In the genomic region with DNA sequence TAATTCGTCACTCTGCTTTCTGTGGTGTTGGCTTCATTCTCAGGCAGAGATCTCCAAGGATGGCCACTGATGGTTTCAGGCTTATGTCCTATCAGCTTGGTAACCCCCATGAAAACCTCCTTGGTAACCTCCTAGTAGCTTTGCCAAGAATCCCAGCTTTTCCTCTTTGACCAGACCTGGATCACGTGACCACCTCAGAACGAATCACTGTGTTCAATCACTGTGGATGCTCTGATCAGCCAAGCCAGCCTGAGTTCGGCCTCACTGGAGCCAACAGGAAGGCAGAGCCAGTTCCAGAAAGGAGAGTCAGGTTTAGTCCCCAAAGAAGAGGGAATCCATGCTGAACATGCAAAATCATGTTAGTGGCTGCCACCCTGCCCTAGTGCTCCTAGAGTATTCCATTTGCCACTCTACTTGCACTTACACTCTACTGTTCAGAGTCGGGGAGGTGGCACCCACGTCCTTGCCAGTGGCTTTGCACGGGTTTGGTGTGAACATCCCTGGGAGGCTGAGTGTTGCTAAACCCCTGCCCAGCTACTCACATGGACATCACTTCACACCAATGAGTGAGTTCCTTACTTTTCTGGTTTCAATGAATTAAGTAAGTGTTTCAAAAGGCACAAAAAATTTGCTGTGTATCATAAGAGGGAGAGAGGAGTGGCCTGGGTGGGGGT, we compare ENCODE assay signal across 30 cellular contexts. TPM values are rescaled to one million over a fixed set of nuclear protein-coding genes. Genes with fewer than 3 reads are reported as not detected.
DNase-seq lines count a peak whose midpoint lies in the region; ATAC-seq, FAIRE-seq and TF ChIP-seq lines count a peak whose summit lies in the region.
"Had no signal": no experiment of that assay in that cellular context is flagged by ENCODE, and none has a peak within 500 bp of the region (broad histone marks: within the 10 kb centered on the region; RNA-seq: fewer than 3 reads in every experiment).

No MANE protein-coding gene starts in this region.

- H4K20me1 ChIP-seq in OCI-LY7 (ENCODE audit: insufficient read depth, low read length) (no peaks in the 10 kb centered on the region), H1 (replicated peaks in 1 of 2; ENCODE audit: control insufficient read depth in 1 of 2, insufficient read depth in 2 of 2, low read length in 2 of 2) (no peaks in the 10 kb centered on the region)

- intact Hi-C loops in OCI-LY7 (cut with micrococcal nuclease; ENCODE audit: unreplicated experiment): no loop called here

- TF ChIP-seq EP300 in H1 (IDR thresholded peaks at IDR 0.05; ENCODE audit: borderline replicate concordance in 1 of 2, low read depth in 2 of 2, low read length in 2 of 2): no peak

- no peaks in the 10 kb centered on the region for H3K27me3 ChIP-seq in H1 (replicated peaks in 1 of 4; ENCODE audit: control insufficient read depth in 3 of 4, extremely low read depth in 1 of 4, insufficient read depth in 3 of 4, low read length in 3 of 4)
- H3K27me3 ChIP-seq: ascending aorta, MG63, neutrophil, thyroid gland had no signal

- H3K9ac ChIP-seq in H1 (replicated peaks in 1 of 4; ENCODE audit: extremely low read depth in 1 of 4, low read depth in 3 of 4, low read length in 3 of 4): no peak overlapping the region

- H3K4me3 Mint-ChIP-seq in naive thymus-derived CD8-positive, alpha-beta T cell: no peak overlapping the region
- H3K4me3 Mint-ChIP-seq: activated CD4-positive, alpha-beta T cell treated with anti-CD3 and anti-CD28 coated beads, Interleukin-2, amount 10 ng/mL, durations not matched to agents 24 days and 14 days; activated naive CD8-positive, alpha-beta T cell; activated T-helper 1 cell treated with anti-CD3 and anti-CD28 coated beads, Interleukin-12 subunit alpha, Interleukin-12 subunit beta, Interleukin-2, Interleukin-4 antibody, amounts not matched to agents 30 ng/mL and 10 ng/mL and 1 ng/mL, durations not matched to agents 14 hours and 24 hours and 36 hours had no signal

- CTCF ChIA-PET in OCI-LY7 (lab: Charles Lee; ENCODE audit: unreplicated experiment): no interaction called here
- CTCF ChIA-PET in H1 (lab: Charles Lee; ENCODE audit: partially characterized antibody): no interaction called here

- no peak overlapping the region for H3K23ac ChIP-seq in H1 (ENCODE audit: insufficient read length)

- TF ChIP-seq CTCF in OCI-LY7 (conservative IDR thresholded peaks at IDR 0.05; ENCODE audit: low read length) (no peak), H1 (IDR thresholded peaks at IDR 0.05; ENCODE audit: control extremely low read depth in 1 of 3, insufficient read depth in 1 of 3, low read depth in 1 of 3, low read length in 3 of 3) (no peak)

- H3K4me2 ChIP-seq in OCI-LY7 (ENCODE audit: low read length): no peak overlapping the region
- no peak overlapping the region for H3K4me2 ChIP-seq in H1 (ENCODE audit: insufficient read depth in 1 of 2, low read depth in 2 of 2, low read length in 2 of 2)

- H2BK15ac ChIP-seq in H1 (ENCODE audit: low read length): no peak overlapping the region; the same call in 1 of the 2 replicates

- no peak overlapping the region for H3K4ac ChIP-seq in H1 (replicated peaks; ENCODE audit: insufficient read length, low read depth, low read length)

- H3K4me3 ChIP-seq in OCI-LY7 (ENCODE audit: low read depth, low read length, poor library complexity, severe bottlenecking) (no peak overlapping the region), H1 (ENCODE audit: extremely low read depth in 1 of 4, insufficient read depth in 2 of 4, low read depth in 3 of 4, low read length in 4 of 4) (no peak overlapping the region)
- H3K4me3 ChIP-seq: ascending aorta, MG63, thyroid gland had no signal

- no peak overlapping the region for H2BK12ac ChIP-seq in H1 (ENCODE audit: low read depth, low read length)

- no peaks in the 10 kb centered on the region for H3K9me3 ChIP-seq in OCI-LY7 (ENCODE audit: low read length)
- no peaks in the 10 kb centered on the region for H3K9me3 ChIP-seq in H1 (ENCODE audit: insufficient read depth in 2 of 2, low read depth in 1 of 2, low read length in 1 of 2)
- H3K9me3 ChIP-seq: ascending aorta, MG63, neutrophil, thyroid gland had no signal

- no peak for FAIRE-seq in H1 (lab: Jason Lieb, UNC)
- FAIRE-seq: frontal cortex had no signal

- H3K4me1 ChIP-seq in OCI-LY7 (ENCODE audit: insufficient read depth, low read length, poor library complexity, severe bottlenecking): no peaks in the 10 kb centered on the region
- no peaks in the 10 kb centered on the region for H3K4me1 ChIP-seq in H1 (replicated peaks in 1 of 4; ENCODE audit: control insufficient read depth in 3 of 4, insufficient read depth in 4 of 4, low read length in 3 of 4)
- H3K4me1 ChIP-seq: ascending aorta, thyroid gland had no signal

- H3K27ac ChIP-seq in OCI-LY7 (ENCODE audit: low read depth, low read length, poor library complexity, severe bottlenecking) (no peak overlapping the region), H1 (ENCODE audit: low read depth, low read length) (no peak overlapping the region)
- H3K27ac ChIP-seq: 22Rv1, ascending aorta, epithelial cell of prostate, HL-60, neutrophil, thyroid gland had no signal

- no peak overlapping the region for H2AK5ac ChIP-seq in H1 (ENCODE audit: low read depth, low read length)

- peak; percentile 17 for DNase-seq in activated effector memory CD4-positive, alpha-beta T cell treated with anti-CD3 and anti-CD28 coated beads, Interleukin-2, amount 50 U/mL, for 16 hours
- DNase-seq in activated effector memory CD4-positive, alpha-beta T cell treated with Interleukin-2 at 50 U/mL for 16 hours: no peak
- no peak for DNase-seq in OCI-LY7 (ENCODE audit: low spot score)
- DNase-seq in H1 (ENCODE audit: low read depth in 1 of 2, low spot score in 2 of 2): no peak
- peak; percentile 26 for DNase-seq in renal cortical epithelial cell (ENCODE audit: low read depth)
- DNase-seq in naive thymus-derived CD8-positive, alpha-beta T cell: no peak
- DNase-seq in NCI-H1436 treated with DMSO at 0.1 percent for 48 hours (lab: John Stamatoyannopoulos, UW): no peak
- DNase-seq: activated CD4-positive, alpha-beta T cell treated with anti-CD3 and anti-CD28 coated beads, Interleukin-2, amount 10 ng/mL, durations not matched to agents 24 days and 14 days; AML-193; caudate nucleus; DMS79; hippocampal formation; MG63; NCI-H146; NCI-H2171; NCI-H526 treated with DMSO at 0.1 percent for 48 hours; OCI-M1; SHP77 treated with DMSO at 0.1 percent for 48 hours; stimulated activated CD4-positive, alpha-beta T cell treated with anti-CD3 and anti-CD28 coated beads, Interleukin-4, amount 100 ng/mL, for 24 hours; stimulated activated naive CD4-positive, alpha-beta T cell treated with Interleukin-2 at 50 U/mL for 16 hours had no signal

- BruUV-seq in OCI-LY7 (replicated peaks; lab: Mats Ljungman, UMichigan): no TSS peak

- no peak overlapping the region for H3K14ac ChIP-seq in H1 (ENCODE audit: insufficient read length)

- H3K56ac ChIP-seq in H1 (replicated peaks; ENCODE audit: insufficient read length, low read depth, low read length): no peak overlapping the region

- H3K79me2 ChIP-seq in OCI-LY7 (ENCODE audit: insufficient read depth, low read depth, low read length) (no peaks in the 10 kb centered on the region), H1 (ENCODE audit: control insufficient read depth in 1 of 2, insufficient read depth in 2 of 2, low read length in 2 of 2) (no peaks in the 10 kb centered on the region)

- H3K18ac ChIP-seq in H1 (ENCODE audit: extremely low read depth, low read length): no peak overlapping the region

- no peaks in the 10 kb centered on the region for H3K36me3 ChIP-seq in OCI-LY7 (ENCODE audit: insufficient read depth, low read length)
- H3K36me3 ChIP-seq in H1 (ENCODE audit: control insufficient read depth in 2 of 4, insufficient read depth in 4 of 4, low read length in 3 of 4): no peaks in the 10 kb centered on the region
- H3K36me3 ChIP-seq: ascending aorta, MG63, neutrophil, thyroid gland had no signal

- no peak overlapping the region for H4K5ac ChIP-seq in H1 (ENCODE audit: insufficient read length, low read depth, low read length)

- peaks cover 0 to 2% (median 0%) of the 10 kb centered on the region in 9 donors for H3K9me3 Mint-ChIP-seq in naive thymus-derived CD8-positive, alpha-beta T cell
- H3K9me3 Mint-ChIP-seq: activated T-helper 1 cell treated with anti-CD3 and anti-CD28 coated beads, Interleukin-12 subunit alpha, Interleukin-12 subunit beta, Interleukin-2, Interleukin-4 antibody, amounts not matched to agents 30 ng/mL and 10 ng/mL and 1 ng/mL, durations not matched to agents 14 hours and 24 hours and 36 hours had no signal

- peak overlapping the region in 4 of 10 donors; percentile 29 to 75 (median 50) for H3K27ac Mint-ChIP-seq in naive thymus-derived CD8-positive, alpha-beta T cell
- H3K27ac Mint-ChIP-seq: activated CD4-positive, alpha-beta T cell treated with anti-CD3 and anti-CD28 coated beads, Interleukin-2, amount 10 ng/mL, durations not matched to agents 24 days and 14 days; activated naive CD8-positive, alpha-beta T cell; activated T-helper 1 cell treated with anti-CD3 and anti-CD28 coated beads, Interleukin-12 subunit alpha, Interleukin-12 subunit beta, Interleukin-2, Interleukin-4 antibody, amounts not matched to agents 30 ng/mL and 10 ng/mL and 1 ng/mL, durations not matched to agents 14 hours and 24 hours and 36 hours had no signal

- H3K79me1 ChIP-seq in H1 (ENCODE audit: low read depth, low read length): no peaks in the 10 kb centered on the region

- peaks cover 0 to 3% (median 1%) of the 10 kb centered on the region in 4 donors for H3K4me1 Mint-ChIP-seq in naive thymus-derived CD8-positive, alpha-beta T cell
- H3K4me1 Mint-ChIP-seq: activated CD4-positive, alpha-beta T cell treated with anti-CD3 and anti-CD28 coated beads, Interleukin-2, amount 10 ng/mL, durations not matched to agents 24 days and 14 days had no signal

- WGBS in H1 (ENCODE audit: extremely low coverage in 1 of 2, insufficient coverage in 1 of 2, insufficient read length in 1 of 2, insufficient replicate concordance in 2 of 2, low coverage in 1 of 2, low lambda C conversion rate in 2 of 2, missing lambda C conversion rate in 1 of 2), 2 experiments: 84% methylated on average over 7 of the region's 7 CpGs; no CpG with 5 or more reads in 1 of the 2 experiments

- TF ChIP-seq POLR2A in H1 (IDR thresholded peaks at IDR 0.05; ENCODE audit: control extremely low read depth in 1 of 2, low read depth in 2 of 2, low read length in 2 of 2): no peak

- ATAC-seq in naive thymus-derived CD8-positive, alpha-beta T cell: no peak
- ATAC-seq in HG02610 (IDR thresholded peaks at IDR 0.05; ENCODE audit: unreplicated experiment): no peak

- no peaks in the 10 kb centered on the region for H3K27me3 Mint-ChIP-seq in naive thymus-derived CD8-positive, alpha-beta T cell
- H3K27me3 Mint-ChIP-seq: activated naive CD8-positive, alpha-beta T cell had no signal

- H3K23me2 ChIP-seq in H1 (ENCODE audit: low read depth, low read length): no peaks in the 10 kb centered on the region

- TF ChIP-seq RAD21 in H1 (IDR thresholded peaks at IDR 0.05 in 1 of 2, conservative IDR thresholded peaks at IDR 0.05 in 1 of 2; ENCODE audit: low read depth in 2 of 2, low read length in 2 of 2): no peak

- no peak overlapping the region for H2BK5ac ChIP-seq in H1 (ENCODE audit: low read depth, low read length)

- H4K8ac ChIP-seq in H1 (ENCODE audit: extremely low read depth, insufficient read depth, low read length): peak overlapping the region; percentile 41; the same call in 1 of the 2 replicates

- no peak overlapping the region for H2BK120ac ChIP-seq in H1 (replicated peaks; ENCODE audit: low read depth, low read length)

- peak overlapping the region; percentile 8; the same call in 1 of the 2 replicates for H2AFZ ChIP-seq in OCI-LY7 (ENCODE audit: low read length)
- peak overlapping the region; percentile 92 for H2AFZ ChIP-seq in H1 (ENCODE audit: low read length)

- no peak overlapping the region for H2BK20ac ChIP-seq in H1 (ENCODE audit: low read length)

- POLR2A ChIA-PET in OCI-LY7 (lab: Charles Lee) (interaction anchor here (0.6 kb wide), 1 partner anchor 33 kb away, joined by 3 read pairs; no protein-coding TSS in a partner anchor), H1 (lab: Charles Lee; ENCODE audit: partially characterized antibody) (interaction anchor here (1.8 kb wide), 1 partner anchor 50 kb away, joined by 5 read pairs; no protein-coding TSS in a partner anchor)
- POLR2A ChIA-PET in naive thymus-derived CD8-positive, alpha-beta T cell (lab: Charles Lee): interaction anchor here (1.2 kb wide), 1 partner anchor 22 kb away, joined by 3 read pairs; no protein-coding TSS in a partner anchor

- peak overlapping the region; percentile 12 for H4K91ac ChIP-seq in H1 (replicated peaks; ENCODE audit: insufficient read length, low read length)

- H3K9me2 ChIP-seq in OCI-LY7 (ENCODE audit: insufficient read depth, low read length): no peaks in the 10 kb centered on the region

- no peaks in the 10 kb centered on the region for H3K36me3 Mint-ChIP-seq in naive thymus-derived CD8-positive, alpha-beta T cell
- H3K36me3 Mint-ChIP-seq: activated naive CD8-positive, alpha-beta T cell had no signal

RNA-seq across cellular contexts. Expression of gene SSBP3, which starts 33.5 kb away (rescaled TPM):
- total RNA-seq in OCI-LY7 (2014; rRNA removed; shearing (Covaris generic)): 11.2 and 16.5 TPM in 2 replicates
- 44.9 and 53.2 TPM in 2 replicates for total RNA-seq in OCI-LY7 (2022)
- 133 and 134 TPM in 2 replicates for total RNA-seq in H1 (2021; fragmentation: NEBNext Ultra II Directional; extraction: Animal tissue kit (Norgen Biotek cat#: 25700))
- polyA plus RNA-seq in H1 (2011; rRNA removed): 99.7 and 126 TPM in 2 replicates
- 76.0 TPM for polyA plus RNA-seq in H1 (2011; cell fraction: cytosol; rRNA removed)
- polyA plus RNA-seq in H1 (2011; cell fraction: nucleus; rRNA removed): 114 TPM
- 108 to 113 TPM (median 112 TPM) in 4 replicates for polyA plus RNA-seq in H1 (2012, experiment 1 of 2)
- polyA plus RNA-seq in H1 (2012, experiment 2 of 2): 86.8 TPM
- polyA plus RNA-seq in H1 (2013, experiment 1 of 2): 131 TPM
- 128 TPM for polyA plus RNA-seq in H1 (2013, experiment 2 of 2)
- polyA minus RNA-seq in H1 (2011; rRNA and poly(A)+ RNA removed): 35.3 and 44.7 TPM in 2 replicates
- polyA minus RNA-seq in H1 (2011; cell fraction: cytosol; rRNA and poly(A)+ RNA removed): 39.1 TPM
- 26.8 TPM for polyA minus RNA-seq in H1 (2011; cell fraction: nucleus; rRNA and poly(A)+ RNA removed)
- 2.8 and 9.0 TPM in 2 replicates for total RNA-seq in renal cortical epithelial cell
- 10 to 100 TPM; 88.7 to 93.8 TPM for total RNA-seq in naive thymus-derived CD8-positive, alpha-beta T cell
- polyA plus RNA-seq in naive thymus-derived CD8-positive, alpha-beta T cell: 10 to 100 TPM; 16.1 to 19.8 (median 16.7) TPM

Comparison
In these comparisons a context has a peak if more than half of its experiments do, and no peak if none do; other contexts are left out.
1. DNase-seq: peak in activated effector memory CD4-positive, alpha-beta T cell treated with anti-CD3 and anti-CD28 coated beads, Interleukin-2, amount 50 U/mL, for 16 hours (single experiment) and renal cortical epithelial cell (single experiment); none in activated effector memory CD4-positive, alpha-beta T cell treated with Interleukin-2 at 50 U/mL for 16 hours (single experiment), OCI-LY7 (single experiment), H1 (0 of 2), naive thymus-derived CD8-positive, alpha-beta T cell (0 of 10) and NCI-H1436 treated with DMSO at 0.1 percent for 48 hours (single experiment).